Comparison of ENCODE assay signal across 6 cellular contexts in genomic region chr4:89587364-89587763, GRCh38.
"Had no signal": no experiment of that assay in that cellular context is flagged by ENCODE, and none has a peak within 500 bp of the region (broad histone marks: within the 10 kb centered on the region; RNA-seq: fewer than 3 reads in every experiment).

No MANE protein-coding gene starts in this region.

- H3K9ac ChIP-seq: GM23248 had no signal

- H3K27ac ChIP-seq: GM23248 had no signal

- ATAC-seq: GM23338 had no signal

- H2AFZ ChIP-seq: GM23248, GM23338 had no signal

- H3K4me3 ChIP-seq: GM23248, GM23338, HAP-1 had no signal

- DNase-seq: GOT3, H7, H9 had no signal

- H3K36me3 ChIP-seq: HAP-1 had no signal

- H3K4me2 ChIP-seq: GM23338 had no signal

- H3K9me3 ChIP-seq: HAP-1 had no signal
